Comparison of ENCODE assay signal across 1 cellular context in genomic region chr18:32083781-32084180, GRCh38.
TF ChIP-seq lines count a peak whose summit lies in the region.

No MANE protein-coding gene starts in this region.

TF ChIP-seq in K562, 482 proteins besides CTCF, POLR2A, EP300 and RAD21 (continued from another document):
- TF ChIP-seq MTA2 (IDR thresholded peaks at IDR 0.05; ENCODE audit: low read depth) (no peak), RNF219 (CRISPR knock-in tag; IDR thresholded peaks at IDR 0.05) (no peak), RAD51 (IDR thresholded peaks at IDR 0.05; ENCODE audit: borderline replicate concordance, low read depth) (no peak), MYC (IDR thresholded peaks at IDR 0.05; ENCODE audit: low read depth, low read length) (no peak), MYC (CRISPR knock-in tag; IDR thresholded peaks at IDR 0.05; ENCODE audit: borderline replicate concordance, low read depth) (no peak), NR1H2 (CRISPR knock-in tag; IDR thresholded peaks at IDR 0.05) (no peak), MITF (IDR thresholded peaks at IDR 0.05) (no peak), MLX (CRISPR knock-in tag; conservative IDR thresholded peaks at IDR 0.05) (no peak), TAL1 (IDR thresholded peaks at IDR 0.05) (no peak), FOXJ3 (CRISPR knock-in tag; IDR thresholded peaks at IDR 0.05) (no peak), HDAC6 (IDR thresholded peaks at IDR 0.05; ENCODE audit: low read depth, low read length) (no peak), PTTG1 (tag; IDR thresholded peaks at IDR 0.05; ENCODE audit: low read depth) (no peak), GMEB1 (CRISPR knock-in tag; IDR thresholded peaks at IDR 0.05) (no peak), SIRT6 (IDR thresholded peaks at IDR 0.05; ENCODE audit: low read depth, low read length) (no peak), ZZZ3 (IDR thresholded peaks at IDR 0.05) (no peak), ARID3B (CRISPR knock-in tag; IDR thresholded peaks at IDR 0.05; ENCODE audit: borderline replicate concordance) (no peak), MAFK (IDR thresholded peaks at IDR 0.05; ENCODE audit: low read length) (no peak)
